ENCODE assay signal across 36 cellular contexts in genomic region chr7:18049262-18049661, GRCh38. TPM values are rescaled to one million over a fixed set of nuclear protein-coding genes. Genes with fewer than 3 reads are reported as not detected.
"Had no signal": no experiment of that assay in that cellular context is flagged by ENCODE, and none has a peak within 500 bp of the region (broad histone marks: within the 10 kb centered on the region; RNA-seq: fewer than 3 reads in every experiment).

No MANE protein-coding gene starts in this region.

- H3K9me3 Mint-ChIP-seq: T-cell had no signal

- H3K36me3 Mint-ChIP-seq: T-cell had no signal

- H3K9me3 ChIP-seq: MG63, SJCRH30 had no signal

- ATAC-seq: Panc1, Right ventricle myocardium inferior, SK-N-SH treated with all-trans-retinoic acid at 6 μM for 48 hours, T-cell had no signal

- H3K27ac ChIP-seq: PC-9, RWPE1, SJCRH30, SK-N-MC had no signal

- H3K4me3 ChIP-seq: MG63, PC-9, SJCRH30, SK-N-MC had no signal

- H3K27ac Mint-ChIP-seq: T-cell had no signal

- H3K27me3 Mint-ChIP-seq: T-cell had no signal

- FAIRE-seq: RCC 7860 had no signal

- H3K4me1 Mint-ChIP-seq: T-cell had no signal

- H3K4me1 ChIP-seq: SJCRH30 had no signal

- H3K4me2 ChIP-seq: PC-9 had no signal

- DNase-seq: Kasumi-1, MG63, NCI-H1048, NCI-H1092 treated with DMSO at 0.1 percent for 48 hours, NCI-H1105 treated with DMSO at 0.1 percent for 48 hours, NCI-H1417, NCI-H1436, NCI-H1694, NCI-H187, NCI-H1930, NCI-H2029 treated with DMSO at 0.1 percent for 48 hours, NCI-H2081 treated with DMSO at 0.1 percent for 48 hours, NCI-H2107, NCI-H2171, NCI-H226, NCI-H446 treated with DMSO at 0.1 percent for 48 hours, NCI-H510A, NCI-H524, NCI-H526, NCI-H774, PC-9, SHP77, SIG-M5, SJCRH30, T-cell had no signal

- H3K4me3 Mint-ChIP-seq: T-cell had no signal

RNA-seq across cellular contexts. Expression of gene PRPS1L1, which starts 21.6 kb away (rescaled TPM):
- total RNA-seq: M059J; OCI-LY7; PC-9; Right ventricle myocardium inferior; RPMI7951; SJCRH30; SK-MEL-5; T-cell; T-helper 1 cell treated with Interleukin-12 subunit alpha and Interleukin-12 subunit beta and Interleukin-4 antibody, amounts not matched to agents 30 ng/mL and 1 ng/mL, for 36 hours had no signal
